In genomic region chr11:95049122-95049521, GRCh38 we compare ENCODE assay signal across 6 cellular contexts. TPM values are rescaled to one million over a fixed set of nuclear protein-coding genes. Genes with fewer than 3 reads are reported as not detected.
"Had no signal": no experiment of that assay in that cellular context is flagged by ENCODE, and none has a peak within 500 bp of the region (broad histone marks: within the 10 kb centered on the region; RNA-seq: fewer than 3 reads in every experiment).

KDM4F (plus strand) TSS chr11:95049422.

RNA-seq across cellular contexts. Expression of gene KDM4F, which starts in this region (rescaled TPM):
- total RNA-seq: M059J, PC-3, Peyer's patch, Right ventricle myocardium superior, SJSA1 had no signal
- polyA plus RNA-seq: SK-N-SH had no signal
